2 cellular contexts compared by ENCODE assay signal in the genomic region with DNA sequence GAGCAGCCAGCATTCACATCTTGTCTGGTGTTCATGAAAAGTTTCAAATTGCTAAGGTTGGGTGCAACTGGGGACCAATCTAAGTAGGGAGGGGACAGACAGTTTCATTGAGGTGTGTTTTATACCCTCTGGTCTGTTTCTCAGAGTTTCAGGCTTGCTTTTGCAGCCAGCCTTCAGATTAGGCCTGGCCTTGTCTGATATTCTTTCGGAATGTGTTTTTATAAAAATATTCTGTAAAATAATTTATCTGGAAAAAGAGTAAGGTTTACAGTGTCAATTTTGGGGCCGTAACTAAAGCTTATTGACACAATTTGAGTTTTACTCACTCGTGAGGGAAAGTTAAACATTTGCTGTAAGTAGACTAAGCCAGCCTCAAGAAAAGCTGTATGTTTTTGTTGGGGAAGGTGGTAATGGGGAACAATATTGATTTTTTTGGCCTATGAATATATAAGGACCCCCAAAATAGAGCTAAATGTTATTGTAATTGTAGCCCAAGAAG.
TF ChIP-seq lines count a peak whose summit lies in the region.

No MANE protein-coding gene starts in this region.

TF ChIP-seq in HCT116, 20 proteins besides CTCF, POLR2A, EP300 and RAD21 (continued from another document):
- TF ChIP-seq ELF1 (IDR thresholded peaks at IDR 0.05; ENCODE audit: borderline replicate concordance, low read depth) (no peak), EZH2phosphoT487 (IDR thresholded peaks at IDR 0.05; ENCODE audit: borderline replicate concordance) (no peak)

TF ChIP-seq in endothelial cell of umbilical vein, 7 proteins besides CTCF, POLR2A, EP300 and RAD21 (continued from another document):
- TF ChIP-seq POLR2AphosphoS5 (IDR thresholded peaks at IDR 0.05; ENCODE audit: insufficient read depth, low read depth, low read length) (no peak), GATA2 (IDR thresholded peaks at IDR 0.05; ENCODE audit: insufficient read depth, insufficient read length, low read depth, low read length) (no peak), FOS (IDR thresholded peaks at IDR 0.05; ENCODE audit: borderline replicate concordance, insufficient read depth, low read length) (no peak), MYC (IDR thresholded peaks at IDR 0.05; ENCODE audit: low read depth, low read length) (no peak)
